8 cellular contexts compared by ENCODE assay signal in the genomic region with DNA sequence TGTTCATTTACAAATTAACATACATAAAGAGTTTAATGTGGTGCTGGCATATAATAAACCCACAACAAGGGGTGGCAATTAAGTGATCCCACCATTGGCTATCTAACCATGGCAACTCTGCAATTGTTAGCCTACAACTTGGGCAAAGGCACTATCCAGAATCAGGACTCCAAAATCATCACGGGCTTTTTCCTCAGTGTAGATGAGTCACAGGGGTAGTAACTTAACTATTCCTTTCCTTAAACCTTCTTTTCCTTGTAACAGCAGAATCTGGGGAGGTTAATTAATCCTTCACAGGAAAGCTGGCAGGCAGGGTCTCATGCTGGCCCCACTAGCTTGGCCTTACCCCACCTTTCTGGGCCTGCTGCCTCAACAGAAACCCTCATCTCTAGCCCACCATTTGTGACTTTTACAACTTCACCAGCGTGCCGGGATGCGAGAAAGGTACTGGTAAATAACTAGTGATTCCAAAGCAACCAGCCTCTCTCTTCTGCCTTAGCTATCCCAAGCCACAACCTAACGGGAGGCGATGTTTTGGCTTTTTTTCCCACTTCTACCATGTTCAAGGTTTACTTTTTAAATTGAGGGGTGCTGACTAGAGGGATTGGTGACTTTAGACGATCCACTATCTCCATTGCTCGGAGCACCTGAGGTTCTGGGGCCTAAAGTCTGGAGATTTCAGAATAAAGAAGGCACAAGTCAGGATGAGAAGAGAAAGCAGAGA. TPM values are rescaled to one million over a fixed set of nuclear protein-coding genes. Genes with fewer than 3 reads are reported as not detected.
A peak's percentile ranks its signal among the peaks of the same experiment; 100 is the strongest.
DNase-seq lines count a peak whose midpoint lies in the region; ATAC-seq and TF ChIP-seq lines count a peak whose summit lies in the region.

No MANE protein-coding gene starts in this region.

- H3K4me1 ChIP-seq in ACC112 (ENCODE audit: control insufficient read depth, insufficient read depth, low read length, unreplicated experiment) (peaks cover 44% of the 10 kb centered on the region), mammary epithelial cell (ENCODE audit: insufficient read depth, low read length) (peaks cover 24% of the 10 kb centered on the region), mucosa of rectum (ENCODE audit: control insufficient read depth in 2 of 2, insufficient read depth in 2 of 2, low read length in 2 of 2) (peaks cover 16 to 20% of the 10 kb centered on the region in 2 donors)

- H2AFZ ChIP-seq in ACC112 (ENCODE audit: low read length, unreplicated experiment) (peak overlapping the region; percentile 40), mammary epithelial cell (ENCODE audit: low read depth, low read length) (peak overlapping the region; percentile 98)

- intact Hi-C loops in mammary epithelial cell (cut with micrococcal nuclease), result loop anchor here (10.0 kb wide), 1 partner anchor 350 kb away; the partner anchor contains the start of gene AAAS

- H4K20me1 ChIP-seq in mammary epithelial cell (ENCODE audit: insufficient read depth, low read length), result no peaks in the 10 kb centered on the region

- peaks cover 32% of the 10 kb centered on the region for H3K79me2 ChIP-seq in ACC112 (ENCODE audit: control insufficient read depth, insufficient read depth, low read length, unreplicated experiment)
- H3K79me2 ChIP-seq in mammary epithelial cell (ENCODE audit: insufficient read depth, low read length), result peaks cover 22% of the 10 kb centered on the region

- TSS peak; percentile 46 for BruUV-seq in mammary epithelial cell (replicated peaks; lab: Mats Ljungman, UMichigan)

- peak; percentile 15 for DNase-seq in HT-29 (ENCODE audit: low spot score)
- no peak for DNase-seq in mammary epithelial cell
- no peak for DNase-seq in NCI-H1436 (lab: John Stamatoyannopoulos, UW)
- no peak for DNase-seq in AG08395 (ENCODE audit: low spot score)

- CTCF ChIA-PET in mammary epithelial cell (lab: Charles Lee; ENCODE audit: low non-redundant PET), result interaction anchor here (0.6 kb wide), 3 partner anchors 16 to 132 kb away, joined by 3 to 8 read pairs (median 6); no protein-coding TSS in a partner anchor

- H3K27ac ChIP-seq in ACC112 (ENCODE audit: low read depth, low read length) (peak overlapping the region; percentile 41), mammary epithelial cell (ENCODE audit: insufficient read depth, low read depth, low read length) (peak overlapping the region; percentile 51), mucosa of rectum (ENCODE audit: low read depth in 2 of 2, low read length in 2 of 2) (peak overlapping the region; percentile 92)

- WGBS in mammary epithelial cell (ENCODE audit: low coverage, missing lambda C conversion rate), result 31% methylated on average over 7 of the region's 8 CpGs

- H3K4me3 ChIP-seq in ACC112 (ENCODE audit: low read depth, low read length) (peak overlapping the region; percentile 84), mammary epithelial cell (replicated peaks in 1 of 3; ENCODE audit: insufficient read depth in 1 of 3, low read depth in 2 of 3, low read length in 3 of 3) (peak overlapping the region; percentile 53 to 70 (median 61)), mucosa of rectum (ENCODE audit: low read length in 2 of 2) (peak overlapping the region; percentile 96 to 100)

- no peaks in the 10 kb centered on the region for H3K9me3 ChIP-seq in mammary epithelial cell (replicated peaks; ENCODE audit: insufficient read depth, low read length)
- no peaks in the 10 kb centered on the region for H3K9me3 ChIP-seq in mucosa of rectum (ENCODE audit: control insufficient read depth in 2 of 2, low read length in 2 of 2)

- in situ Hi-C loops in mammary epithelial cell (cut with MboI; ENCODE audit: low sequenced_read_pairs in 2 of 2), result loop anchor here (5.0 to 10.0 kb wide), 2 partner anchors 50 to 133 kb away; partner anchors contain the start of gene ATF7 (in 1 of the 2)

- H3K27me3 ChIP-seq in ACC112 (ENCODE audit: insufficient read depth, low read length) (no peaks in the 10 kb centered on the region), mammary epithelial cell (ENCODE audit: insufficient read depth, low read length) (no peaks in the 10 kb centered on the region), mucosa of rectum (ENCODE audit: control insufficient read depth in 2 of 2, insufficient read depth in 2 of 2, low read length in 2 of 2) (peaks cover 0 to 7% of the 10 kb centered on the region in 2 donors)

- TF ChIP-seq CTCF in mammary epithelial cell (conservative IDR thresholded peaks at IDR 0.05 in 1 of 2, IDR thresholded peaks at IDR 0.05 in 1 of 2; ENCODE audit: extremely low read depth in 1 of 2, insufficient read depth in 1 of 2, low read depth in 1 of 2, low read length in 2 of 2), result no peak

- peaks cover 15% of the 10 kb centered on the region for H3K36me3 ChIP-seq in ACC112 (ENCODE audit: insufficient read depth, low read length)
- peaks cover 13% of the 10 kb centered on the region for H3K36me3 ChIP-seq in mammary epithelial cell (ENCODE audit: insufficient read depth, low read length)
- peaks cover 16 to 18% of the 10 kb centered on the region in 2 donors for H3K36me3 ChIP-seq in mucosa of rectum (ENCODE audit: control insufficient read depth in 2 of 2, insufficient read depth in 2 of 2, low read length in 2 of 2)

- H3K4me2 ChIP-seq in mammary epithelial cell (ENCODE audit: insufficient read depth, low read depth, low read length), result peak overlapping the region; percentile 86

- H3K9ac ChIP-seq in mammary epithelial cell (ENCODE audit: insufficient read depth, low read length) (peak overlapping the region; percentile 55), mucosa of rectum (ENCODE audit: low read depth in 1 of 2, low read length in 2 of 2) (peak overlapping the region; percentile 91)

- no peak for ATAC-seq in HG03135 (IDR thresholded peaks at IDR 0.05; ENCODE audit: unreplicated experiment)
- no peak for ATAC-seq in HG03342 (IDR thresholded peaks at IDR 0.05; ENCODE audit: unreplicated experiment)

- dilution Hi-C loops in mammary epithelial cell (cut with HindIII; ENCODE audit: low sequenced_read_pairs), result loop anchor here (5.0 kb wide), 2 partner anchors 38 to 52 kb away; partner anchors contain the start of gene CALCOCO1

RNA-seq across cellular contexts. Expression of gene ATP5MC2, which starts 0.7 kb away (rescaled TPM):
- total RNA-seq in HT-29 (2014; rRNA removed; shearing (Covaris generic)), result 379 and 381 TPM in 2 replicates
- total RNA-seq in mammary epithelial cell, result 100 to 1,000 TPM in 1 of 2 donors, 10 to 100 TPM in 1; 47.2 to 140 TPM
- 253 TPM for polyA plus RNA-seq in mammary epithelial cell
- 356 TPM for polyA minus RNA-seq in mammary epithelial cell

RNA-seq across cellular contexts. Expression of gene ATF7, which starts 49.0 kb away (rescaled TPM):
- 6.9 and 7.5 TPM in 2 replicates for total RNA-seq in HT-29 (2014; rRNA removed; shearing (Covaris generic))
- total RNA-seq in mammary epithelial cell, result 10 to 100 TPM; 11.2 to 26.5 TPM
- polyA plus RNA-seq in mammary epithelial cell, result 16.4 TPM
- polyA minus RNA-seq in mammary epithelial cell, result 68.1 TPM

RNA-seq across cellular contexts. Expression of gene CALCOCO1, which starts 52.1 kb away (rescaled TPM):
- total RNA-seq in HT-29 (2014; rRNA removed; shearing (Covaris generic)), result 39.9 and 64.4 TPM in 2 replicates
- total RNA-seq in mammary epithelial cell, result 100 to 1,000 TPM in 1 of 2 donors, 10 to 100 TPM in 1; 61.1 to 127 TPM
- polyA plus RNA-seq in mammary epithelial cell, result 48.3 TPM
- 8.5 TPM for polyA minus RNA-seq in mammary epithelial cell

Comparison
In these comparisons a context has a peak if more than half of its experiments do, and no peak if none do; other contexts are left out.
1. H3K27ac ChIP-seq: peak in every context shown above with its lines; median percentile 92 in mucosa of rectum; 51 in mammary epithelial cell; 41 in ACC112.